Comparison of ENCODE assay signal across 1 cellular context in the genomic region with DNA sequence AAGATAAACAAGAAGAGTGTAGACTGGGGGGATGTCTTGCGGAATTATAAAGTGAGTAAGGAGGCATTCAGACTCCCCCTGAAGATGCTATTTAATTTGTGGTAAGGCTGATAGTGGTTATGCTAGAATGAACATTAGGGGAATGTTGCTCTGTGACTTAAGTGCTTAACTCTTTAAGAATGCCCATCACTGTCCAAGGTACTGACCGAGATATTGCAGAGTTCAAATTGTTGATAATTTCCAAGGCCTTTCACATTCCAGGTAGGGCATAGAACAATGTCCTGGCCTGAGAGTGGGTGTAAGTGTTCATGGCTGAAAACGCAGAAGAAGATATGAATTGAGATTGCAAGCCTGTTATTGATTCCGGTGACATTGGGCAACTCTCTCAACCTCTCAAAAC.
TF ChIP-seq lines count a peak whose summit lies in the region.

No MANE protein-coding gene starts in this region.

TF ChIP-seq in HEK293, 187 proteins besides CTCF, POLR2A, EP300 and RAD21 (continued from another document):
- TF ChIP-seq, protein P1, sequence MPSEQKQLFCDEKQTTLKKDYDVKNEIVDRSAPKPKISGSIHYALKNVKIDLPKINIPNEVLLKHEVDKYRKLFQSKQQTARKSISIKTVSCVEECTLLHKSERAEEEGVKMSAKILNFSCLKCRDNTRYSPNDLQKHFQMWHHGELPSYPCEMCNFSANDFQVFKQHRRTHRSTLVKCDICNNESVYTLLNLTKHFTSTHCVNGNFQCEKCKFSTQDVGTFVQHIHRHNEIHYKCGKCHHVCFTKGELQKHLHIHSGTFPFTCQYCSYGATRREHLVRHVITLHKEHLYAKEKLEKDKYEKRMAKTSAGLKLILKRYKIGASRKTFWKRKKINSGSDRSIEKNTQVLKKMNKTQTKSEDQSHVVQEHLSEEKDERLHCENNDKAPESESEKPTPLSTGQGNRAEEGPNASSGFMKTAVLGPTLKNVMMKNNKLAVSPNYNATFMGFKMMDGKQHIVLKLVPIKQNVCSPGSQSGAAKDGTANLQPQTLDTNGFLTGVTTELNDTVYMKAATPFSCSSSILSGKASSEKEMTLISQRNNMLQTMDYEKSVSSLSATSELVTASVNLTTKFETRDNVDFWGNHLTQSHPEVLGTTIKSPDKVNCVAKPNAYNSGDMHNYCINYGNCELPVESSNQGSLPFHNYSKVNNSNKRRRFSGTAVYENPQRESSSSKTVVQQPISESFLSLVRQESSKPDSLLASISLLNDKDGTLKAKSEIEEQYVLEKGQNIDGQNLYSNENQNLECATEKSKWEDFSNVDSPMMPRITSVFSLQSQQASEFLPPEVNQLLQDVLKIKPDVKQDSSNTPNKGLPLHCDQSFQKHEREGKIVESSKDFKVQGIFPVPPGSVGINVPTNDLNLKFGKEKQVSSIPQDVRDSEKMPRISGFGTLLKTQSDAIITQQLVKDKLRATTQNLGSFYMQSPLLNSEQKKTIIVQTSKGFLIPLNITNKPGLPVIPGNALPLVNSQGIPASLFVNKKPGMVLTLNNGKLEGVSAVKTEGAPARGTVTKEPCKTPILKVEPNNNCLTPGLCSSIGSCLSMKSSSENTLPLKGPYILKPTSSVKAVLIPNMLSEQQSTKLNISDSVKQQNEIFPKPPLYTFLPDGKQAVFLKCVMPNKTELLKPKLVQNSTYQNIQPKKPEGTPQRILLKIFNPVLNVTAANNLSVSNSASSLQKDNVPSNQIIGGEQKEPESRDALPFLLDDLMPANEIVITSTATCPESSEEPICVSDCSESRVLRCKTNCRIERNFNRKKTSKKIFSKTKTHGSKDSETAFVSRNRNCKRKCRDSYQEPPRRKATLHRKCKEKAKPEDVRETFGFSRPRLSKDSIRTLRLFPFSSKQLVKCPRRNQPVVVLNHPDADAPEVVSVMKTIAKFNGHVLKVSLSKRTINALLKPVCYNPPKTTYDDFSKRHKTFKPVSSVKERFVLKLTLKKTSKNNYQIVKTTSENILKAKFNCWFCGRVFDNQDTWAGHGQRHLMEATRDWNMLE (tag by site-specific recombination; conservative IDR thresholded peaks at IDR 0.05; ENCODE audit: low read depth), result no peak
